Comparison of ENCODE assay signal across 8 cellular contexts in the genomic region with DNA sequence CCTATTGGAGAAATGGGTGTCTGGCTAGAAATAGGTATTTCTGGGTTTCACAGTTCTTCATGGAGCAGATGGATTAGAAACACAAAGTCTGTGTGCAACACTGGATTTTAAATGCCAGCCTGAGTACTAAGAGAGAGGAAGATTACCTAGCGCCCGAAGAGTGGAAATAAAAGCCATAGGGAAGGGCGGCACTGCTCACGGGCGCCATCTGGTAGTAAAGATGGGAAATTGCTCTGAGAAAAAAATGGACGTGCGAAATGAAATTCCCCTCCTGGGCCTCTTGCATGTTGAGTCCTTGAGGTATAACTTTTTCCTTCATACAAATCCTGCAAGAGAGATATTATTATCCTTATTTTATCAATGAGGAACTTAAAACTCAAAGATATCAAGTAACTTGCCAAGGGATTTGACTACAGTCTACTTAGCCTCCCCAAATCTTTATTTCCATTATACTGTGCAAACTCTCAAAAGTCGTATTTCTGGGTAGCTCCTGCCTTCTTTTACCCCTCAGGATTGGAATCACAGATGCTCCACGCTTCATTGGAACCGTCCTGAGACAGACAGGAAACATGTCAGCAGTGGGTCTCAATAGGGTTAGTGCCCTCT.
DNase-seq lines count a peak whose midpoint lies in the region; ATAC-seq and TF ChIP-seq lines count a peak whose summit lies in the region.

No MANE protein-coding gene starts in this region.

- H3K36me3 ChIP-seq in lung (ENCODE audit: control insufficient read depth in 2 of 2, insufficient read depth in 2 of 2, low read length in 2 of 2), result no peaks in the 10 kb centered on the region

- peaks cover 19% of the 10 kb centered on the region for H3K27me3 Mint-ChIP-seq in stimulated activated naive CD8-positive, alpha-beta T cell treated with anti-CD3 and anti-CD28 coated beads, Interleukin-15, amount 100 ng/mL, for 72 hours

- H3K27me3 ChIP-seq in lung (ENCODE audit: control insufficient read depth, insufficient read depth), result no peaks in the 10 kb centered on the region

- no peak overlapping the region for H3K4me3 ChIP-seq in lung

- no peak overlapping the region for H3K27ac ChIP-seq in lung (ENCODE audit: low read depth in 1 of 2, low read length in 1 of 2)

- H3K4me3 Mint-ChIP-seq in stimulated activated naive CD8-positive, alpha-beta T cell treated with anti-CD3 and anti-CD28 coated beads, Interleukin-15, amount 100 ng/mL, for 72 hours, result no peak overlapping the region

- DNase-seq in DMS53 treated with DMSO at 0.1 percent for 48 hours (lab: John Stamatoyannopoulos, UW; ENCODE audit: unreplicated experiment), result peak; percentile 50
- DNase-seq in NCI-H2196 treated with DMSO at 0.1 percent for 48 hours (lab: John Stamatoyannopoulos, UW; ENCODE audit: unreplicated experiment), result peak; percentile 23
- peak; percentile 11 for DNase-seq in activated CD4-positive, alpha-beta T cell treated with anti-CD3 and anti-CD28 coated beads for 1 hour
- peak; percentile 70 for DNase-seq in dermis blood vessel endothelial cell
- peak; percentile 44 for DNase-seq in lung (ENCODE audit: low spot score)
- DNase-seq in stimulated activated naive CD8-positive, alpha-beta T cell treated with anti-CD3 and anti-CD28 coated beads, Interleukin-15, amount 100 ng/mL, for 72 hours, result peak; percentile 23 to 29

- peaks cover 0 to 8% of the 10 kb centered on the region in 2 donors for H3K9me3 Mint-ChIP-seq in stimulated activated naive CD8-positive, alpha-beta T cell treated with anti-CD3 and anti-CD28 coated beads, Interleukin-15, amount 100 ng/mL, for 72 hours

- H3K27ac Mint-ChIP-seq in stimulated activated naive CD8-positive, alpha-beta T cell treated with anti-CD3 and anti-CD28 coated beads, Interleukin-15, amount 100 ng/mL, for 72 hours, result no peak overlapping the region

- H3K4me1 ChIP-seq in lung (ENCODE audit: control insufficient read depth in 2 of 2, insufficient read depth in 2 of 2, low read length in 2 of 2), result peaks cover 0 to 3% of the 10 kb centered on the region in 2 donors

- peaks cover 0 to 2% of the 10 kb centered on the region in 2 donors for H3K9me3 ChIP-seq in lung (ENCODE audit: control insufficient read depth in 2 of 2, insufficient read depth in 1 of 2, low read length in 1 of 2)

- WGBS in lung, 2 donors, result 15% methylated on average over 10 of the region's 10 CpGs

- peak; percentile 70 for TF ChIP-seq CTCF in lung (IDR thresholded peaks at IDR 0.05; ENCODE audit: control extremely low read depth, extremely low read depth)

- ATAC-seq in HG02642 (IDR thresholded peaks at IDR 0.05; ENCODE audit: poor library complexity, unreplicated experiment) (peak; percentile 57), lung (ENCODE audit: insufficient read depth, low FRiP score) (peak; percentile 55), GM21360 (IDR thresholded peaks at IDR 0.05; ENCODE audit: unreplicated experiment) (no peak)
- no peak for ATAC-seq in stimulated activated naive CD8-positive, alpha-beta T cell treated with anti-CD3 and anti-CD28 coated beads, Interleukin-15, amount 100 ng/mL, for 72 hours

- peaks cover 15% of the 10 kb centered on the region for H3K4me1 Mint-ChIP-seq in stimulated activated naive CD8-positive, alpha-beta T cell treated with anti-CD3 and anti-CD28 coated beads, Interleukin-15, amount 100 ng/mL, for 72 hours

Comparison
In these comparisons a context has a peak if more than half of its experiments do, and no peak if none do; other contexts are left out.
1. DNase-seq: peak in every context shown above with its lines; median percentile 70 in dermis blood vessel endothelial cell; 50 in DMS53 treated with DMSO at 0.1 percent for 48 hours; 44 in lung; 26 in stimulated activated naive CD8-positive, alpha-beta T cell treated with anti-CD3 and anti-CD28 coated beads, Interleukin-15, amount 100 ng/mL, for 72 hours; 23 in NCI-H2196 treated with DMSO at 0.1 percent for 48 hours; 11 in activated CD4-positive, alpha-beta T cell treated with anti-CD3 and anti-CD28 coated beads for 1 hour.
2. ATAC-seq: peak in HG02642 (single experiment) and lung (single experiment); none in stimulated activated naive CD8-positive, alpha-beta T cell treated with anti-CD3 and anti-CD28 coated beads, Interleukin-15, amount 100 ng/mL, for 72 hours (single experiment) and GM21360 (single experiment).